ENCODE assay signal across 8 cellular contexts in genomic region chr1:156154317-156154749, GRCh38. TPM values are rescaled to one million over a fixed set of nuclear protein-coding genes. Genes with fewer than 3 reads are reported as not detected.
DNase-seq lines count a peak whose midpoint lies in the region; ATAC-seq, FAIRE-seq and TF ChIP-seq lines count a peak whose summit lies in the region.

No MANE protein-coding gene starts in this region.

- H4K5ac ChIP-seq in H1 (ENCODE audit: insufficient read length, low read depth, low read length) = no peak overlapping the region

- H3K23me2 ChIP-seq in H1 (ENCODE audit: low read depth, low read length) = peaks cover 3% of the 10 kb centered on the region; the same call in 1 of the 2 replicates

- no peak for FAIRE-seq in H1 (lab: Jason Lieb, UNC)
- no peak for FAIRE-seq in frontal cortex (lab: Jason Lieb, UNC)

- CTCF ChIA-PET in H1 (lab: Charles Lee; ENCODE audit: partially characterized antibody) = interaction anchor here (0.7 to 32.8 kb wide), 8 partner anchors 13 to 86 kb away, joined by 3 to 1265 read pairs (median 4); partner anchors contain the start of genes BGLAP and PAQR6

- H2BK20ac ChIP-seq in H1 (ENCODE audit: low read length) = no peak overlapping the region

- no peak overlapping the region for H3K14ac ChIP-seq in H1 (ENCODE audit: insufficient read length)

- no peaks in the 10 kb centered on the region for H3K9me3 ChIP-seq in H1 (ENCODE audit: insufficient read depth in 2 of 2, low read depth in 1 of 2, low read length in 1 of 2)

- H3K79me1 ChIP-seq in H1 (ENCODE audit: low read depth, low read length) = no peaks in the 10 kb centered on the region; the same call in 1 of the 2 replicates

- H2AK5ac ChIP-seq in H1 (ENCODE audit: low read depth, low read length) = peak overlapping the region; percentile 28; the same call in 1 of the 2 replicates

- H3K18ac ChIP-seq in H1 (ENCODE audit: extremely low read depth, low read length) = no peak overlapping the region; the same call in 1 of the 2 replicates

- H2BK15ac ChIP-seq in H1 (ENCODE audit: low read length) = peak overlapping the region; percentile 81

- no peak overlapping the region for H3K56ac ChIP-seq in H1 (replicated peaks; ENCODE audit: insufficient read length, low read depth, low read length)

- H3K36me3 ChIP-seq in H1 (ENCODE audit: control insufficient read depth in 2 of 4, insufficient read depth in 4 of 4, low read length in 3 of 4) = no peaks in the 10 kb centered on the region

- no peak for TF ChIP-seq CTCF in H1 (IDR thresholded peaks at IDR 0.05; ENCODE audit: control extremely low read depth in 1 of 3, insufficient read depth in 1 of 3, low read depth in 1 of 3, low read length in 3 of 3)

- TF ChIP-seq RAD21 in H1 (IDR thresholded peaks at IDR 0.05 in 1 of 2, conservative IDR thresholded peaks at IDR 0.05 in 1 of 2; ENCODE audit: low read depth in 2 of 2, low read length in 2 of 2) = no peak

- no peak overlapping the region for H3K27ac ChIP-seq in H1 (ENCODE audit: low read depth, low read length)

- no peak overlapping the region for H2BK120ac ChIP-seq in H1 (replicated peaks; ENCODE audit: low read depth, low read length)

- H2BK5ac ChIP-seq in H1 (ENCODE audit: low read depth, low read length) = no peak overlapping the region

- H3K4me1 ChIP-seq in H1 (replicated peaks in 1 of 4; ENCODE audit: control insufficient read depth in 3 of 4, insufficient read depth in 4 of 4, low read length in 3 of 4) = peaks cover 16 to 28% (median 17%) of the 10 kb centered on the region in 4 experiments

- no peak overlapping the region; the same call in 1 of the 2 replicates for H4K8ac ChIP-seq in H1 (ENCODE audit: extremely low read depth, insufficient read depth, low read length)

- TF ChIP-seq EP300 in H1 (IDR thresholded peaks at IDR 0.05; ENCODE audit: borderline replicate concordance in 1 of 2, low read depth in 2 of 2, low read length in 2 of 2) = no peak

- H2AFZ ChIP-seq in H1 (ENCODE audit: low read length) = no peak overlapping the region

- no peaks in the 10 kb centered on the region for H4K20me1 ChIP-seq in H1 (replicated peaks in 1 of 2; ENCODE audit: control insufficient read depth in 1 of 2, insufficient read depth in 2 of 2, low read length in 2 of 2)

- H3K27me3 ChIP-seq in H1 (replicated peaks in 1 of 4; ENCODE audit: control insufficient read depth in 3 of 4, extremely low read depth in 1 of 4, insufficient read depth in 3 of 4, low read length in 3 of 4) = no peaks in the 10 kb centered on the region

- H3K23ac ChIP-seq in H1 (ENCODE audit: insufficient read length) = no peak overlapping the region

- H3K4me3 ChIP-seq in H1 (ENCODE audit: extremely low read depth in 1 of 4, insufficient read depth in 2 of 4, low read depth in 3 of 4, low read length in 4 of 4) = no peak overlapping the region

- no peak for TF ChIP-seq POLR2A in H1 (IDR thresholded peaks at IDR 0.05; ENCODE audit: control extremely low read depth in 1 of 2, low read depth in 2 of 2, low read length in 2 of 2)

- no peak overlapping the region for H2BK12ac ChIP-seq in H1 (ENCODE audit: low read depth, low read length)

- WGBS in H1 (ENCODE audit: extremely low coverage in 1 of 2, insufficient coverage in 1 of 2, insufficient read length in 1 of 2, insufficient replicate concordance in 2 of 2, low coverage in 1 of 2, low lambda C conversion rate in 2 of 2, missing lambda C conversion rate in 1 of 2), 2 experiments = 82% methylated on average over 4 of the region's 11 CpGs; no CpG with 5 or more reads in 1 of the 2 experiments

- no peak overlapping the region for H3K9ac ChIP-seq in H1 (replicated peaks in 1 of 4; ENCODE audit: extremely low read depth in 1 of 4, low read depth in 3 of 4, low read length in 3 of 4)

- no peak overlapping the region for H4K91ac ChIP-seq in H1 (replicated peaks; ENCODE audit: insufficient read length, low read length)

- POLR2A ChIA-PET in H1 (lab: Charles Lee; ENCODE audit: partially characterized antibody) = interaction anchor here (0.8 to 3.4 kb wide), 8 partner anchors 16 to 88 kb away, joined by 3 to 13 read pairs (median 3); partner anchors contain the start of gene PMF1

- H3K4me2 ChIP-seq in H1 (ENCODE audit: insufficient read depth in 1 of 2, low read depth in 2 of 2, low read length in 2 of 2) = no peak overlapping the region

- DNase-seq in CMK (ENCODE audit: low read depth) (peak; percentile 38), Kasumi-1 (lab: John Stamatoyannopoulos, UW) (peak; percentile 76 to 79), H1 (ENCODE audit: low read depth in 1 of 2, low spot score in 2 of 2) (no peak), NCI-H345 treated with DMSO at 0.1 percent for 48 hours (lab: John Stamatoyannopoulos, UW; ENCODE audit: unreplicated experiment) (no peak), NCI-H1105 (lab: John Stamatoyannopoulos, UW) (no peak), frontal cortex (ENCODE audit: low spot score in 2 of 2) (no peak)
- peak; percentile 33 for DNase-seq in stimulated activated CD8-positive, alpha-beta memory T cell treated with anti-CD3 and anti-CD28 coated beads, Interleukin-7, amount 100 ng/mL, for 24 hours (ENCODE audit: low read depth)

- peak; percentile 42 for ATAC-seq in GM19328 (IDR thresholded peaks at IDR 0.05; ENCODE audit: unreplicated experiment)

- no peaks in the 10 kb centered on the region for H3K79me2 ChIP-seq in H1 (ENCODE audit: control insufficient read depth in 1 of 2, insufficient read depth in 2 of 2, low read length in 2 of 2)

- no peak overlapping the region for H3K4ac ChIP-seq in H1 (replicated peaks; ENCODE audit: insufficient read length, low read depth, low read length)

TF ChIP-seq in H1, 55 proteins besides CTCF, POLR2A, EP300 and RAD21:
- TF ChIP-seq RFX5 (IDR thresholded peaks at IDR 0.05; ENCODE audit: borderline replicate concordance, low read depth, low read length) (no peak), TAF1 (IDR thresholded peaks at IDR 0.05; ENCODE audit: low read depth, low read length) (no peak), SRF (IDR thresholded peaks at IDR 0.05; ENCODE audit: low read depth, low read length) (no peak), ATF3 (IDR thresholded peaks at IDR 0.05; ENCODE audit: insufficient read depth, low read depth, low read length) (no peak)

RNA-seq across cellular contexts. Expression of gene SEMA4A, which starts 0.9 kb away (rescaled TPM):
- 5.9 and 7.3 TPM in 2 replicates for total RNA-seq in H1 (2021; fragmentation: NEBNext Ultra II Directional; extraction: Animal tissue kit (Norgen Biotek cat#: 25700))
- polyA plus RNA-seq in H1 (2011; rRNA removed) = 10.6 and 12.0 TPM in 2 replicates
- polyA plus RNA-seq in H1 (2011; cell fraction: cytosol; rRNA removed) = 10.3 TPM
- 27.7 TPM for polyA plus RNA-seq in H1 (2011; cell fraction: nucleus; rRNA removed)
- 5.9 to 11.9 TPM (median 8.7 TPM) in 4 replicates for polyA plus RNA-seq in H1 (2012, experiment 1 of 2)
- 6.4 TPM for polyA plus RNA-seq in H1 (2012, experiment 2 of 2)
- polyA plus RNA-seq in H1 (2013, experiment 1 of 2) = 6.5 TPM
- polyA plus RNA-seq in H1 (2013, experiment 2 of 2) = 6.3 TPM
- 11.9 TPM in 2 replicates for polyA minus RNA-seq in H1 (2011; rRNA and poly(A)+ RNA removed)
- polyA minus RNA-seq in H1 (2011; cell fraction: cytosol; rRNA and poly(A)+ RNA removed) = 12.0 TPM
- polyA minus RNA-seq in H1 (2011; cell fraction: nucleus; rRNA and poly(A)+ RNA removed) = 15.1 TPM
- 22.0 TPM for total RNA-seq in frontal cortex

RNA-seq across cellular contexts. Expression of gene SLC25A44, which starts 39.6 kb away (rescaled TPM):
- 23.4 and 31.4 TPM in 2 replicates for total RNA-seq in H1 (2021; fragmentation: NEBNext Ultra II Directional; extraction: Animal tissue kit (Norgen Biotek cat#: 25700))
- polyA plus RNA-seq in H1 (2011; rRNA removed) = 27.0 and 32.1 TPM in 2 replicates
- polyA plus RNA-seq in H1 (2011; cell fraction: cytosol; rRNA removed) = 26.1 TPM
- 19.4 TPM for polyA plus RNA-seq in H1 (2011; cell fraction: nucleus; rRNA removed)
- 21.8 to 26.9 TPM (median 25.5 TPM) in 4 replicates for polyA plus RNA-seq in H1 (2012, experiment 1 of 2)
- polyA plus RNA-seq in H1 (2012, experiment 2 of 2) = 11.2 TPM
- polyA plus RNA-seq in H1 (2013, experiment 1 of 2) = 19.3 TPM
- polyA plus RNA-seq in H1 (2013, experiment 2 of 2) = 21.1 TPM
- polyA minus RNA-seq in H1 (2011; rRNA and poly(A)+ RNA removed) = 50.6 and 53.0 TPM in 2 replicates
- 18.2 TPM for polyA minus RNA-seq in H1 (2011; cell fraction: cytosol; rRNA and poly(A)+ RNA removed)
- 15.3 TPM for polyA minus RNA-seq in H1 (2011; cell fraction: nucleus; rRNA and poly(A)+ RNA removed)
- 8.6 TPM for total RNA-seq in frontal cortex

RNA-seq across cellular contexts. Expression of gene LMNA, which starts 39.8 kb away (rescaled TPM):
- 46.8 and 48.0 TPM in 2 replicates for total RNA-seq in H1 (2021; fragmentation: NEBNext Ultra II Directional; extraction: Animal tissue kit (Norgen Biotek cat#: 25700))
- 25.8 and 38.3 TPM in 2 replicates for polyA plus RNA-seq in H1 (2011; rRNA removed)
- polyA plus RNA-seq in H1 (2011; cell fraction: cytosol; rRNA removed) = 33.6 TPM
- 78.1 TPM for polyA plus RNA-seq in H1 (2011; cell fraction: nucleus; rRNA removed)
- 36.7 to 43.4 TPM (median 39.1 TPM) in 4 replicates for polyA plus RNA-seq in H1 (2012, experiment 1 of 2)
- 56.7 TPM for polyA plus RNA-seq in H1 (2012, experiment 2 of 2)
- 34.7 TPM for polyA plus RNA-seq in H1 (2013, experiment 1 of 2)
- polyA plus RNA-seq in H1 (2013, experiment 2 of 2) = 32.6 TPM
- 15.1 and 20.9 TPM in 2 replicates for polyA minus RNA-seq in H1 (2011; rRNA and poly(A)+ RNA removed)
- 33.7 TPM for polyA minus RNA-seq in H1 (2011; cell fraction: cytosol; rRNA and poly(A)+ RNA removed)
- polyA minus RNA-seq in H1 (2011; cell fraction: nucleus; rRNA and poly(A)+ RNA removed) = 28.1 TPM
- 14.3 TPM for total RNA-seq in frontal cortex

RNA-seq across cellular contexts. Expression of gene PMF1, which starts 58.5 kb away (rescaled TPM):
- 113 and 116 TPM in 2 replicates for total RNA-seq in H1 (2021; fragmentation: NEBNext Ultra II Directional; extraction: Animal tissue kit (Norgen Biotek cat#: 25700))
- 296 and 337 TPM in 2 replicates for polyA plus RNA-seq in H1 (2011; rRNA removed)
- 245 TPM for polyA plus RNA-seq in H1 (2011; cell fraction: cytosol; rRNA removed)
- polyA plus RNA-seq in H1 (2011; cell fraction: nucleus; rRNA removed) = 147 TPM
- polyA plus RNA-seq in H1 (2012, experiment 1 of 2) = 99.8 to 147 TPM (median 136 TPM) in 4 replicates
- polyA plus RNA-seq in H1 (2012, experiment 2 of 2) = 165 TPM
- polyA plus RNA-seq in H1 (2013, experiment 1 of 2) = 91.8 TPM
- polyA plus RNA-seq in H1 (2013, experiment 2 of 2) = 90.0 TPM
- polyA minus RNA-seq in H1 (2011; rRNA and poly(A)+ RNA removed) = 59.3 and 61.4 TPM in 2 replicates
- 43.6 TPM for polyA minus RNA-seq in H1 (2011; cell fraction: cytosol; rRNA and poly(A)+ RNA removed)
- polyA minus RNA-seq in H1 (2011; cell fraction: nucleus; rRNA and poly(A)+ RNA removed) = 23.0 TPM
- 26.5 TPM for total RNA-seq in frontal cortex

Comparison
In these comparisons a context has a peak if more than half of its experiments do, and no peak if none do; other contexts are left out.
1. DNase-seq: peak in CMK (single experiment), Kasumi-1 (2 of 2) and stimulated activated CD8-positive, alpha-beta memory T cell treated with anti-CD3 and anti-CD28 coated beads, Interleukin-7, amount 100 ng/mL, for 24 hours (single experiment); none in H1 (0 of 2), NCI-H345 treated with DMSO at 0.1 percent for 48 hours (single experiment), NCI-H1105 (single experiment) and frontal cortex (0 of 2).